ENCODE assay signal across 15 cellular contexts in the genomic region with DNA sequence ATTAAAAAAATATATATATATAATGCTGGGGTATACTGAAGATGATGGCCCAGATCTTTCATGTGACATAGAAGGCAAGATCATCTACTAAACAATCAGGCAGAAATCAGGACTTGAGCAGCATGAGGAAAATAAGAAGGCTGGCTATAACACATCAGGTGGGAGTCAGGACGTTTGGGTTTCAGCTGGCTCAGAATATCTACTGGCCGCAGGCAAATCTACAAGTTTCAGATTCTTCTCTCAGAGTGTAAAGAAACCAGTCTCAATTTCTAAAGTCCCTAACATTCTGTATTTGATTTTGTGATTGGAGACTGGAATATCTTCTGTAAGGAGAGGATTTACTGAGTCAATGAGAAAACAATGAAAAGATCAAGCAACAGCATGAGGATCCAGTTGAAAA. TPM values are rescaled to one million over a fixed set of nuclear protein-coding genes. Genes with fewer than 3 reads are reported as not detected.
DNase-seq lines count a peak whose midpoint lies in the region; ATAC-seq and TF ChIP-seq lines count a peak whose summit lies in the region.
"Had no signal": no experiment of that assay in that cellular context is flagged by ENCODE, and none has a peak within 500 bp of the region (broad histone marks: within the 10 kb centered on the region; RNA-seq: fewer than 3 reads in every experiment).

No MANE protein-coding gene starts in this region.

- no peak overlapping the region for H3K4me3 Mint-ChIP-seq in Calu3 (ENCODE audit: low read depth, unreplicated experiment)

- TF ChIP-seq CTCF in GM12865 (IDR thresholded peaks at IDR 0.05; ENCODE audit: insufficient read depth, low read depth, low read length, missing control alignments) (no peak), right atrium auricular region (IDR thresholded peaks at IDR 0.05) (no peak), Calu3 (IDR thresholded peaks at IDR 0.05; ENCODE audit: unreplicated experiment) (no peak)

- H3K36me3 Mint-ChIP-seq in Calu3 (ENCODE audit: insufficient read depth, unreplicated experiment): peaks cover 5% of the 10 kb centered on the region

- H3K4me1 Mint-ChIP-seq in Calu3 (ENCODE audit: low read depth, unreplicated experiment): peaks cover 20% of the 10 kb centered on the region

- H3K4me1 ChIP-seq in right atrium auricular region: peaks cover 0 to 12% of the 10 kb centered on the region in 2 donors
- H3K4me1 ChIP-seq: uterus had no signal

- H3K4me3 ChIP-seq in GM12865 (ENCODE audit: low read depth, low read length): no peak overlapping the region
- no peak overlapping the region for H3K4me3 ChIP-seq in right atrium auricular region
- H3K4me3 ChIP-seq: coronary artery, uterus had no signal

- H3K27me3 Mint-ChIP-seq in Calu3 (ENCODE audit: unreplicated experiment): no peaks in the 10 kb centered on the region

- H3K9me3 Mint-ChIP-seq in Calu3 (ENCODE audit: low read depth, unreplicated experiment): peaks cover 2% of the 10 kb centered on the region

- ATAC-seq in GM19455 (IDR thresholded peaks at IDR 0.05; ENCODE audit: unreplicated experiment) (peak; percentile 66), HG02678 (IDR thresholded peaks at IDR 0.05; ENCODE audit: unreplicated experiment) (peak; percentile 62), HG03354 (IDR thresholded peaks at IDR 0.05; ENCODE audit: poor library complexity, severe bottlenecking, unreplicated experiment) (peak; percentile 59)
- ATAC-seq: HCT116 had no signal

- CTCF ChIA-PET in Calu3 (lab: Charles Lee): no interaction called here

- H3K27ac Mint-ChIP-seq in Calu3 (ENCODE audit: unreplicated experiment): no peak overlapping the region

- intact Hi-C loops in Calu3 (cut with micrococcal nuclease; ENCODE audit: unreplicated experiment) (no loop called here), head of caudate nucleus (cut with DNase I) (no loop called here)

- no peaks in the 10 kb centered on the region for H3K27me3 ChIP-seq in right atrium auricular region
- H3K27me3 ChIP-seq: uterus had no signal

- no peak overlapping the region for H3K27ac ChIP-seq in right atrium auricular region
- H3K27ac ChIP-seq: coronary artery, uterus had no signal

- no peaks in the 10 kb centered on the region for H3K9me3 ChIP-seq in right atrium auricular region
- H3K9me3 ChIP-seq: uterus had no signal

- no peaks in the 10 kb centered on the region for H3K36me3 ChIP-seq in right atrium auricular region
- H3K36me3 ChIP-seq: uterus had no signal

- DNase-seq in GM12865 (ENCODE audit: low read depth) (peak; percentile 55), right atrium auricular region (ENCODE audit: low spot score) (no peak), cerebellum (ENCODE audit: low spot score) (no peak), Calu3 (no peak), head of caudate nucleus (no peak)
- DNase-seq: activated CD8-positive, alpha-beta memory T cell treated with anti-CD3 and anti-CD28 coated beads, Interleukin-2, amount 50 U/mL, for 48 hours; mesenchymal stem cell; NCI-H187 treated with DMSO at 0.1 percent for 48 hours; stimulated activated CD4-positive, alpha-beta T cell treated with anti-CD3 and anti-CD28 coated beads, Interleukin-15, amount 100 ng/mL, for 24 hours; uterus had no signal

- BruUV-seq in Calu3 (replicated peaks; lab: Mats Ljungman, UMichigan): no TSS peak

RNA-seq across cellular contexts. Expression of a gene that starts 37.7 kb away (rescaled TPM):
- total RNA-seq in right atrium auricular region (10 to 100 TPM; 45.9 to 69.8 TPM), cerebellum (82.7 TPM), Calu3 (2022) (178 and 206 TPM in 2 replicates)
